In the genomic region with DNA sequence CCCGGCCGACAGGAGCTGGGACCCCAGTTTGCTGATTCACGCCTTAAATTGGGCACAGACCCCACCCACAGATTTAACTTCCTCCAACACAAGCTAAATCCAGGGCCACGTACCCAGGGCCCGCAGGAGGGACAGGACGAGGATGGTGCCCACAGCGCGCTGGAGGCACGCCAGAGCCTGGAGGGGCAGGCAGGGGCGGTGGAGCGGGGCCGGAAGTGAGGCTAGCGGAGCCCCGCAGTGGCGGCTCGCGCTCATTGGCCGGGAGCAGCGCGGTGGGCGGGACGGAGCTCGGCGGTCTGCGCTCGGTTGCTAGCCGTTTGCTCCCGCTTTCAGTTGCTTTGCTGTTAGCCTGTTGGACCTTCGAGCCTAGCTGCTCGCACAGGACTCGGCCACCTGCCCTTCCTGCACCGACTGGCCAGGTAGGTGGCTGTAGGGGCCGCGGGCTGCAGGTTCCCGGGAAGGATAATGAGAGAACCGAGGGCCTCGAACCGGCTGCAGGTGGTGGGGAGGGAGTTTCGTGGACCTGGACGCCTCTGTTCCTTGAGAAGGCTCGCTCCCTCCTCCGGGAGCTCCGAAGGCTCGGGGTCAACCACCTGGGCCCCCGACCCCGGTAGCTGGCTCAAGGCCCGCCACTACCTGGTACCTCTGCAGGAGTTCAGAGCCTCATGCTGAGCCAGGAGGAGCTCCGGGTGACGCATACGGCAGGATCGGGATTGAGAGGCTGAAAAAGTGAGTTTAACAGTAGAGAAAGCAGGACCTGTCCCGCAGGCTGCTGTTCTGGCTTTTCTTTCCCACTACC, we compare ENCODE assay signal across 8 cellular contexts. TPM values are rescaled to one million over a fixed set of nuclear protein-coding genes. Genes with fewer than 3 reads are reported as not detected.
DNase-seq lines count a peak whose midpoint lies in the region; ATAC-seq, FAIRE-seq and TF ChIP-seq lines count a peak whose summit lies in the region.

TSS of gene CCDC134 (plus strand) at position 332 of the 799 bp plus-strand sequence. CDS start 8,212 bp downstream, outside the sequence.

- peak within 1 kb of the TSS; percentile 91 to 93 for H3K27ac ChIP-seq in kidney (ENCODE audit: low read depth in 2 of 2, low read length in 2 of 2)

- peak; percentile 89 for ATAC-seq in GM18909 (IDR thresholded peaks at IDR 0.05; ENCODE audit: poor library complexity, unreplicated experiment)
- peak; percentile 92 for ATAC-seq in HG03175 (IDR thresholded peaks at IDR 0.05; ENCODE audit: unreplicated experiment)

- no peaks in the 10 kb centered on the region for H3K36me3 ChIP-seq in kidney (ENCODE audit: control insufficient read depth in 1 of 2, insufficient read depth in 2 of 2, low read length in 2 of 2)

- peak within 1 kb of the TSS; percentile 81 to 89 for H3K9ac ChIP-seq in kidney (ENCODE audit: low read length in 2 of 2)

- no peak for TF ChIP-seq CTCF in kidney (IDR thresholded peaks at IDR 0.05; ENCODE audit: borderline replicate concordance, extremely low read depth, insufficient read depth)

- DNase-seq in AG08396 (ENCODE audit: low spot score): peak; percentile 96
- peak; percentile 48 for DNase-seq in NCI-H510A (lab: John Stamatoyannopoulos, UW)
- DNase-seq in activated CD4-positive, CD25-positive, alpha-beta regulatory T cell treated with anti-CD3 and anti-CD28 coated beads, Interleukin-2, amount 50 U/mL, for 72 hours: peak; percentile 93
- peak; percentile 92 for DNase-seq in cerebellar cortex (ENCODE audit: low spot score)
- DNase-seq in kidney: peak; percentile 97
- DNase-seq in stimulated activated CD4-positive, alpha-beta T cell treated with anti-CD3 and anti-CD28 coated beads, Interleukin-15, amount 100 ng/mL, for 1 hour (ENCODE audit: low read depth in 1 of 2, low spot score in 1 of 2): peak; percentile 84 to 86

- peaks cover 7 to 17% of the 10 kb centered on the region in 2 donors for H3K4me1 ChIP-seq in kidney (ENCODE audit: control insufficient read depth in 1 of 2, insufficient read depth in 1 of 2, low read depth in 1 of 2, low read length in 2 of 2)

- intact Hi-C loops in kidney (cut with DNase I): no loop called here

- FAIRE-seq in kidney (lab: Jason Lieb, UNC): no peak

- no peaks in the 10 kb centered on the region for H3K9me3 ChIP-seq in kidney (ENCODE audit: control insufficient read depth in 1 of 2, low read length in 2 of 2)

- peak within 1 kb of the TSS; percentile 82 to 91 for H3K4me3 ChIP-seq in kidney (ENCODE audit: low read length in 2 of 2)

RNA-seq across cellular contexts. Expression of gene CCDC134, which starts in this region (rescaled TPM):
- total RNA-seq in kidney: 12.2 TPM
- 5.0 TPM for polyA plus RNA-seq in kidney (ENCODE audit: insufficient read depth, low read depth, low replicate concordance)

Comparison
In these comparisons a context has a peak if more than half of its experiments do, and no peak if none do; other contexts are left out.
1. Peak in every context shown above with its lines: DNase-seq, ATAC-seq, H3K4me3 ChIP-seq and H3K27ac ChIP-seq.